ENCODE assay signal across 13 cellular contexts in genomic region chr2:85009019-85009618, GRCh38. TPM values are rescaled to one million over a fixed set of nuclear protein-coding genes. Genes with fewer than 3 reads are reported as not detected.
A peak's percentile ranks its signal among the peaks of the same experiment; 100 is the strongest.
DNase-seq lines count a peak whose midpoint lies in the region; ATAC-seq and TF ChIP-seq lines count a peak whose summit lies in the region.
"Had no signal": no experiment of that assay in that cellular context is flagged by ENCODE, and none has a peak within 500 bp of the region (broad histone marks: within the 10 kb centered on the region; RNA-seq: fewer than 3 reads in every experiment).

No MANE protein-coding gene starts in this region.

- H3K4me1 Mint-ChIP-seq in activated T-cell treated with anti-CD3 and anti-CD28 coated beads, Interleukin-2, amount 50 U/mL, for 72 hours (ENCODE audit: low read depth): peaks cover 81% of the 10 kb centered on the region

- TF ChIP-seq CTCF in neutrophil (IDR thresholded peaks at IDR 0.05) (no peak), hepatocyte (IDR thresholded peaks at IDR 0.05; ENCODE audit: poor library complexity) (no peak)

- ATAC-seq in activated T-cell treated with anti-CD3 and anti-CD28 coated beads, Interleukin-2, amount 50 U/mL, for 72 hours (replicated peaks in 1 of 2): no peak
- ATAC-seq in activated naive CD4-positive, alpha-beta T cell treated with anti-CD3 and anti-CD28 coated beads, Interleukin-2, amount 50 U/mL, for 72 hours: peak; percentile 20 to 74
- ATAC-seq in GM18498 (IDR thresholded peaks at IDR 0.05; ENCODE audit: unreplicated experiment): no peak
- ATAC-seq in HG03039 (IDR thresholded peaks at IDR 0.05; ENCODE audit: unreplicated experiment): no peak

- H3K4me3 ChIP-seq in neutrophil (ENCODE audit: low read depth in 1 of 2, low read length in 1 of 2) (no peak overlapping the region), hepatocyte (no peak overlapping the region)
- H3K4me3 ChIP-seq: cardiac muscle cell had no signal

- peak overlapping the region; percentile 98 for H3K27ac Mint-ChIP-seq in activated T-cell treated with anti-CD3 and anti-CD28 coated beads, Interleukin-2, amount 50 U/mL, for 72 hours
- peak overlapping the region; percentile 1 to 82 for H3K27ac Mint-ChIP-seq in activated naive CD4-positive, alpha-beta T cell treated with anti-CD3 and anti-CD28 coated beads, Interleukin-2, amount 50 U/mL, for 72 hours

- DNase-seq in activated T-cell treated with anti-CD3 and anti-CD28 coated beads, Interleukin-2, amount 50 U/mL, for 72 hours: no peak
- DNase-seq in activated T-cell treated with anti-CD3 and anti-CD28 coated beads, Interleukin-2, amount 50 U/mL, for 1 hour: no peak
- DNase-seq in NAMALWA (ENCODE audit: low spot score) (peak; percentile 38), hepatocyte (ENCODE audit: low spot score) (no peak)
- no peak for DNase-seq in activated naive CD4-positive, alpha-beta T cell treated with anti-CD3 and anti-CD28 coated beads, Interleukin-2, amount 50 U/mL, for 72 hours (ENCODE audit: low spot score in 2 of 2)
- DNase-seq: activated CD8-positive, alpha-beta memory T cell treated with anti-CD3 and anti-CD28 coated beads for 24 hours; foreskin fibroblast; NCI-H1436; retina had no signal

- no peaks in the 10 kb centered on the region for H3K27me3 Mint-ChIP-seq in activated T-cell treated with anti-CD3 and anti-CD28 coated beads, Interleukin-2, amount 50 U/mL, for 72 hours (ENCODE audit: low read depth)

- 97% methylated on average over 3 of the region's 3 CpGs for WGBS in hepatocyte (ENCODE audit: low lambda C conversion rate, missing lambda C conversion rate)

- no peaks in the 10 kb centered on the region for H3K9me3 ChIP-seq in neutrophil
- no peaks in the 10 kb centered on the region for H3K9me3 ChIP-seq in hepatocyte (ENCODE audit: low read depth)

- no peaks in the 10 kb centered on the region for H3K9me2 ChIP-seq in hepatocyte (replicated peaks; ENCODE audit: insufficient read depth)

- peaks cover 15 to 26% of the 10 kb centered on the region in 2 donors for H3K36me3 Mint-ChIP-seq in activated T-cell treated with anti-CD3 and anti-CD28 coated beads, Interleukin-2, amount 50 U/mL, for 72 hours (ENCODE audit: insufficient read depth in 2 of 2)
- peaks cover 10 to 56% of the 10 kb centered on the region in 2 donors for H3K36me3 Mint-ChIP-seq in activated naive CD4-positive, alpha-beta T cell treated with anti-CD3 and anti-CD28 coated beads, Interleukin-2, amount 50 U/mL, for 72 hours

- H3K27ac ChIP-seq in neutrophil: peak overlapping the region; percentile 89
- no peak overlapping the region for H3K27ac ChIP-seq in hepatocyte
- H3K27ac ChIP-seq: cardiac muscle cell had no signal

- no peaks in the 10 kb centered on the region for H3K36me3 ChIP-seq in neutrophil
- H3K36me3 ChIP-seq in hepatocyte (replicated peaks; ENCODE audit: insufficient read depth, low read depth): no peaks in the 10 kb centered on the region

- H4K20me1 ChIP-seq in hepatocyte (ENCODE audit: insufficient read depth, poor library complexity, severe bottlenecking): peaks cover 51% of the 10 kb centered on the region

- H3K4me1 ChIP-seq in neutrophil (ENCODE audit: control insufficient read depth in 1 of 2, insufficient read depth in 1 of 2, low read depth in 1 of 2, low read length in 1 of 2) (peaks cover 37 to 50% of the 10 kb centered on the region in 2 experiments), hepatocyte (ENCODE audit: insufficient read depth) (peaks cover 7% of the 10 kb centered on the region)

- H3K4me2 ChIP-seq in hepatocyte: no peak overlapping the region

- no peak overlapping the region for H2AFZ ChIP-seq in hepatocyte

- H3K9me3 Mint-ChIP-seq in activated T-cell treated with anti-CD3 and anti-CD28 coated beads, Interleukin-2, amount 50 U/mL, for 72 hours: peaks cover 3 to 8% of the 10 kb centered on the region in 2 donors
- H3K9me3 Mint-ChIP-seq in activated naive CD4-positive, alpha-beta T cell treated with anti-CD3 and anti-CD28 coated beads, Interleukin-2, amount 50 U/mL, for 72 hours: peaks cover 0 to 13% of the 10 kb centered on the region in 2 donors

- H3K27me3 ChIP-seq in neutrophil (no peaks in the 10 kb centered on the region), hepatocyte (no peaks in the 10 kb centered on the region)
- H3K27me3 ChIP-seq: cardiac muscle cell had no signal

- peak overlapping the region in 1 of 2 donors; percentile 54 for H3K4me3 Mint-ChIP-seq in activated T-cell treated with anti-CD3 and anti-CD28 coated beads, Interleukin-2, amount 50 U/mL, for 72 hours

- peaks cover 97% of the 10 kb centered on the region for H3K79me2 ChIP-seq in hepatocyte

RNA-seq across cellular contexts. Expression of gene KCMF1, which starts 38.2 kb away (rescaled TPM):
- total RNA-seq in activated T-cell treated with anti-CD3 and anti-CD28 coated beads, Interleukin-2, amount 50 U/mL, for 72 hours: 100 to 1,000 TPM; 115 to 139 TPM
- total RNA-seq in activated naive CD4-positive, alpha-beta T cell treated with anti-CD3 and anti-CD28 coated beads, Interleukin-2, amount 50 U/mL, for 72 hours: 100 to 1,000 TPM; 108 to 124 TPM
- total RNA-seq in hepatocyte: 52.1 and 63.0 TPM in 2 replicates
- 49.8 and 50.8 TPM in 2 replicates for polyA plus RNA-seq in hepatocyte

Comparison
In these comparisons a context has a peak if more than half of its experiments do, and no peak if none do; other contexts are left out.
1. ATAC-seq: peak in activated naive CD4-positive, alpha-beta T cell treated with anti-CD3 and anti-CD28 coated beads, Interleukin-2, amount 50 U/mL, for 72 hours (2 of 2); none in activated T-cell treated with anti-CD3 and anti-CD28 coated beads, Interleukin-2, amount 50 U/mL, for 72 hours (0 of 2), GM18498 (single experiment) and HG03039 (single experiment).